In genomic region chr18:5104246-5104645, GRCh38 we compare ENCODE assay signal across 1 cellular context.
TF ChIP-seq lines count a peak whose summit lies in the region.

No MANE protein-coding gene starts in this region.

TF ChIP-seq in H1, 55 proteins besides CTCF, POLR2A, EP300 and RAD21 (continued from another document):
- TF ChIP-seq CHD7 (IDR thresholded peaks at IDR 0.05; ENCODE audit: insufficient replicate concordance, low read length) (peak; percentile 29), HDAC6 (IDR thresholded peaks at IDR 0.05; ENCODE audit: low read depth, low read length) (no peak), CEBPB (IDR thresholded peaks at IDR 0.05; ENCODE audit: low read depth, low read length) (peak; percentile 59), CBX8 (IDR thresholded peaks at IDR 0.05; ENCODE audit: borderline replicate concordance, low read depth, low read length) (no peak)
